Comparison of ENCODE assay signal across 1 cellular context in the genomic region with DNA sequence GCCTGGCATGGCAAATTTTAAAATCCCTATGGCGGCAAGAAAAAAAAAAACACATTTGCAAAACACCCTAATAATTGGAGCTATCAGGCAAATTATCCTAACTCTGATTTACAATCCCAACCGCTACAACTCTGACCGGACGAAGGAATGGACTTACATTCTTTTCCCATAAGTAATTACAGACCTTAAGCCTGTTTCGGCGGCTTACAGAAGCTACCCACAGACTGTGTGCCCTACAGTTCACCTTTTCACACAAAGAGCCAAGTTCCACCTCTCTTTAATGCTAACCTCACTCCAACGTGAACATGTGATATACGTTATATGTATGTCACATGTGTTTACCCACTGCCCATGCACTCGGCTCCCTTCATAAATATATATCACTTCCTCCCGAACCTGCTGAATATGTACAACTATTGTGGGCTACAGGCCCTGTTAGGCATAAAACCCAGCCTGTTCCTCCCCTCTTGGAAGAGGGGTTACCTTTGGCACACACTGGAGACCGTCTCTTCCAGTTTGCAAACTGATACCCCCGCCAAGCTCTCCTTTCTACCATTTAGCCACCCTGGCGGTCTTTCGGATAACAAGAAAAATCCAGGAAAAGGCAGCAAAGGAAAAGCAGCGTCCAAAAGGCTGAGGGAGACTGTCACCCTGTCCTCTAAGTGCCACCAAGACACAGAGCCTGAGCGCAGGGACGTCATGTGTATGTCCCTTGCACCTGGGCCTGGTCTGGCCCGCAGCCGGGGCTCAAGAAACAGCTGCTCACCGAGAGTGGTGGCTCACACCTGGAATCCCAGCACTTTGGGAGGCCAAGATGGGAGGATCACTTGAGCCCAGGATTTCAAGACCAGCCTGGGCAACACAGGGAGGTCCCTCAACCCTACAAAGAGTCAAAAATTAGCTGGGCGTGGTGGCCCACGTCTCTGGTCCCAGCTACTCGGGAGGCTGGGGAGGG.
TF ChIP-seq lines count a peak whose summit lies in the region.

No MANE protein-coding gene starts in this region.

TF ChIP-seq in H1, 55 proteins besides CTCF, POLR2A, EP300 and RAD21:
- TF ChIP-seq TBP (IDR thresholded peaks at IDR 0.05; ENCODE audit: low read depth, low read length) = no peak
